Comparison of ENCODE assay signal across 8 cellular contexts in the genomic region with DNA sequence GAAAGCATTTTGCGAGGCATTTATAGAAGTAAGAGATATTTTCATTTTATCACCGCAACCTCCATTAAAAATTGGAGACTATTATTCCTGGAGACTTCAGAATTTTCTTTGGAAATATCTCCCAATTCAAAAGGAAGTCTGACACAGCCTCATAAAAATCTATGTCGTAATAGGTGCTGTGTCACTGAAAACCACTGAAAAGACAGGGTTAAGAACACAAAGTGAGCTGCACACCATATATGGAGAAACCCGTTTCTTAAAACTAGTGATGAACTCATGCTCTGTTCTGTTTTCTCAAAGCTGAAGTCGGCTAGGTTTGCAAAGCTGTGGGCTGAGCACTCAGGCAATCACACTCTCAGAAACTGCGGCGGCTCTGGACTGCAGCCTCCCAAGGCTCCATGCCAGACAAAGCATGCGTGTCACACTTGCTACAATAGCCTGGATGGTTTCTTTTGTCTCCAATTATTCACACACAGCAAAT. TPM values are rescaled to one million over a fixed set of nuclear protein-coding genes. Genes with fewer than 3 reads are reported as not detected.
DNase-seq lines count a peak whose midpoint lies in the region; ATAC-seq and TF ChIP-seq lines count a peak whose summit lies in the region.

A gene (plus strand): TSS at position 287 of the 481 bp plus-strand sequence. CDS start 126 bp downstream, at position 413.

- H3K4me3 Mint-ChIP-seq in activated CD8-positive, alpha-beta T cell treated with anti-CD3 and anti-CD28 coated beads for 36 hours: peak within 1 kb of the TSS; percentile 96

- H3K4me1 ChIP-seq in mononuclear cell (ENCODE audit: insufficient read depth, low read length): peaks cover 64% of the 10 kb centered on the region

- no peaks in the 10 kb centered on the region for H3K9me3 ChIP-seq in mononuclear cell (ENCODE audit: low read depth, low read length)

- no peaks in the 10 kb centered on the region for H3K27me3 ChIP-seq in mononuclear cell (ENCODE audit: insufficient read depth, low read length)

- intact Hi-C loops in activated CD8-positive, alpha-beta T cell treated with anti-CD3 and anti-CD28 coated beads for 36 hours (cut with micrococcal nuclease): loop anchor here (1.0 to 5.0 kb wide), 2 partner anchors 31 to 88 kb away; a partner anchor contains a TSS

- H3K27ac Mint-ChIP-seq in activated CD8-positive, alpha-beta T cell treated with anti-CD3 and anti-CD28 coated beads for 36 hours: peak within 1 kb of the TSS; percentile 98

- peaks cover 18% of the 10 kb centered on the region for H3K36me3 Mint-ChIP-seq in activated CD8-positive, alpha-beta T cell treated with anti-CD3 and anti-CD28 coated beads for 36 hours (ENCODE audit: low read depth)

- DNase-seq in GM12865 (ENCODE audit: low read depth): peak; percentile 91
- peak; percentile 12 for DNase-seq in NCI-H446 treated with DMSO at 0.1 percent for 48 hours (lab: John Stamatoyannopoulos, UW)
- DNase-seq in activated CD8-positive, alpha-beta T cell treated with anti-CD3 and anti-CD28 coated beads for 36 hours: peak; percentile 86
- DNase-seq in effector CD8-positive, alpha-beta T cell (lab: John Stamatoyannopoulos, UW): peak; percentile 11
- peak; percentile 36 to 41 for DNase-seq in stimulated activated CD8-positive, alpha-beta memory T cell treated with anti-CD3 and anti-CD28 coated beads, Interleukin-4, amount 100 ng/mL, for 1 hour (ENCODE audit: low read depth in 2 of 2, low spot score in 1 of 2)
- no peak for DNase-seq in HEK293T (ENCODE audit: extremely low spot score)

- no peaks in the 10 kb centered on the region for H3K9me3 Mint-ChIP-seq in activated CD8-positive, alpha-beta T cell treated with anti-CD3 and anti-CD28 coated beads for 36 hours

- ATAC-seq in HG02678 (IDR thresholded peaks at IDR 0.05; ENCODE audit: unreplicated experiment): peak; percentile 86
- peak; percentile 86 for ATAC-seq in activated CD8-positive, alpha-beta T cell treated with anti-CD3 and anti-CD28 coated beads for 36 hours

- peaks cover 80% of the 10 kb centered on the region for H3K4me1 Mint-ChIP-seq in activated CD8-positive, alpha-beta T cell treated with anti-CD3 and anti-CD28 coated beads for 36 hours (ENCODE audit: low read depth)

- H3K4me3 ChIP-seq in GM12865 (ENCODE audit: low read depth, low read length): peak within 1 kb of the TSS; percentile 85
- H3K4me3 ChIP-seq in mononuclear cell (ENCODE audit: low read length): peak within 1 kb of the TSS; percentile 64

- CTCF ChIA-PET in activated CD8-positive, alpha-beta T cell treated with anti-CD3 and anti-CD28 coated beads for 36 hours (lab: Charles Lee): interaction anchor here (0.9 to 2.8 kb wide), 7 partner anchors 8 to 177 kb away, joined by 3 to 12 read pairs (median 5); a partner anchor contains a TSS
- CTCF ChIA-PET in HEK293T (lab: Yijun Ruan, JAX): no interaction called here

- TF ChIP-seq CTCF in GM12865 (IDR thresholded peaks at IDR 0.05; ENCODE audit: insufficient read depth, low read depth, low read length, missing control alignments): no peak
- no peak for TF ChIP-seq CTCF in activated CD8-positive, alpha-beta T cell treated with anti-CD3 and anti-CD28 coated beads for 36 hours (IDR thresholded peaks at IDR 0.05)

- H3K27me3 Mint-ChIP-seq in activated CD8-positive, alpha-beta T cell treated with anti-CD3 and anti-CD28 coated beads for 36 hours: no peaks in the 10 kb centered on the region

- POLR2A ChIA-PET in activated CD8-positive, alpha-beta T cell treated with anti-CD3 and anti-CD28 coated beads for 36 hours (lab: Charles Lee): interaction anchor here (0.7 to 1.0 kb wide), 4 partner anchors 9 to 128 kb away, joined by 3 read pairs; a partner anchor contains a TSS
- POLR2A ChIA-PET in HEK293T (lab: Yijun Ruan, JAX): interaction anchor here (0.6 to 1.0 kb wide), 2 partner anchors 31 to 90 kb away, joined by 3 to 5 read pairs; a partner anchor contains a TSS

TF ChIP-seq in HEK293T, 16 proteins besides CTCF, POLR2A, EP300 and RAD21:
- TF ChIP-seq SUZ12 (IDR thresholded peaks at IDR 0.05) (no peak), FOXM1 (IDR thresholded peaks at IDR 0.05; ENCODE audit: borderline replicate concordance) (no peak), BHLHE40 (IDR thresholded peaks at IDR 0.05; ENCODE audit: borderline replicate concordance) (no peak), ELF4 (IDR thresholded peaks at IDR 0.05) (no peak), CTBP1 (IDR thresholded peaks at IDR 0.05; ENCODE audit: borderline replicate concordance) (no peak), LEF1 (IDR thresholded peaks at IDR 0.05; ENCODE audit: borderline replicate concordance) (no peak), FOXK2 (IDR thresholded peaks at IDR 0.05) (no peak), L3MBTL2 (conservative IDR thresholded peaks at IDR 0.05) (no peak), ZNF384 (IDR thresholded peaks at IDR 0.05) (no peak), ARNT (IDR thresholded peaks at IDR 0.05) (no peak), TARDBP (IDR thresholded peaks at IDR 0.05) (no peak), NFRKB (IDR thresholded peaks at IDR 0.05) (no peak), SP1 (IDR thresholded peaks at IDR 0.05) (no peak), FOXA1 (IDR thresholded peaks at IDR 0.05) (no peak), HDGF (IDR thresholded peaks at IDR 0.05; ENCODE audit: borderline replicate concordance) (no peak)
- TF ChIP-seq, protein P1, sequence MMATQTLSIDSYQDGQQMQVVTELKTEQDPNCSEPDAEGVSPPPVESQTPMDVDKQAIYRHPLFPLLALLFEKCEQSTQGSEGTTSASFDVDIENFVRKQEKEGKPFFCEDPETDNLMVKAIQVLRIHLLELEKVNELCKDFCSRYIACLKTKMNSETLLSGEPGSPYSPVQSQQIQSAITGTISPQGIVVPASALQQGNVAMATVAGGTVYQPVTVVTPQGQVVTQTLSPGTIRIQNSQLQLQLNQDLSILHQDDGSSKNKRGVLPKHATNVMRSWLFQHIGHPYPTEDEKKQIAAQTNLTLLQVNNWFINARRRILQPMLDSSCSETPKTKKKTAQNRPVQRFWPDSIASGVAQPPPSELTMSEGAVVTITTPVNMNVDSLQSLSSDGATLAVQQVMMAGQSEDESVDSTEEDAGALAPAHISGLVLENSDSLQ (IDR thresholded peaks at IDR 0.05): no peak

RNA-seq across cellular contexts. Expression of the gene that starts here (rescaled TPM):
- 10 to 100 TPM; 15.9 to 18.6 TPM for total RNA-seq in activated CD8-positive, alpha-beta T cell treated with anti-CD3 and anti-CD28 coated beads for 36 hours
- total RNA-seq in mononuclear cell: 92.7 TPM
